ENCODE assay signal across 31 cellular contexts in genomic region chr13:49874430-49874829, GRCh38.
"Had no signal": no experiment of that assay in that cellular context is flagged by ENCODE, and none has a peak within 500 bp of the region (broad histone marks: within the 10 kb centered on the region; RNA-seq: fewer than 3 reads in every experiment).

No MANE protein-coding gene starts in this region.

- H3K4me1 Mint-ChIP-seq: activated CD4-positive, alpha-beta T cell treated with anti-CD3 and anti-CD28 coated beads for 36 hours; activated CD4-positive, alpha-beta T cell treated with anti-CD3 and anti-CD28 coated beads, Interleukin-2, amount 10 ng/mL, durations not matched to agents 24 days and 14 days; activated CD8-positive, alpha-beta memory T cell treated with anti-CD3 and anti-CD28 coated beads, Interleukin-2, amount 10 ng/mL, durations not matched to agents 7 days and 5 days; activated naive CD8-positive, alpha-beta T cell treated with anti-CD3 and anti-CD28 coated beads, Interleukin-2, amount 50 U/mL, for 24 hours; activated T-helper 17 cell treated with anti-CD3 and anti-CD28 coated beads, Interleukin-2, amount 50 U/mL, for 72 hours; central memory CD8-positive, alpha-beta T cell; endodermal cell; T-helper 17 cell had no signal

- H3K9me3 Mint-ChIP-seq: central memory CD8-positive, alpha-beta T cell had no signal

- H3K27ac Mint-ChIP-seq: activated CD4-positive, alpha-beta memory T cell treated with anti-CD3 and anti-CD28 coated beads for 36 hours; activated CD4-positive, alpha-beta T cell treated with anti-CD3 and anti-CD28 coated beads for 36 hours; activated CD4-positive, alpha-beta T cell treated with anti-CD3 and anti-CD28 coated beads, Interleukin-2, amount 10 ng/mL, durations not matched to agents 24 days and 14 days; activated CD8-positive, alpha-beta memory T cell treated with anti-CD3 and anti-CD28 coated beads, Interleukin-2, amount 10 ng/mL, durations not matched to agents 7 days and 5 days; activated CD8-positive, alpha-beta T cell treated with anti-CD3 and anti-CD28 coated beads, Interleukin-2, amount 10 ng/mL, durations not matched to agents 7 days and 5 days; activated naive CD8-positive, alpha-beta T cell; activated naive CD8-positive, alpha-beta T cell treated with anti-CD3 and anti-CD28 coated beads, Interleukin-2, amount 50 U/mL, for 24 hours; activated T-helper 17 cell treated with anti-CD3 and anti-CD28 coated beads, Interleukin-2, amount 50 U/mL, for 72 hours; dendritic cell treated with granulocyte-macrophage colony-stimulating factor and Interleukin-4, amounts not matched to agents 40 ng/mL and 50 ng/mL, for 4 days; endodermal cell; T-helper 17 cell; T-helper 2 cell treated with Interferon-gamma antibody and Interleukin-4, amounts not matched to agents 5 μg/mL and 100 μg/mL, for 36 hours had no signal

- H3K27me3 Mint-ChIP-seq: activated CD4-positive, alpha-beta T cell treated with anti-CD3 and anti-CD28 coated beads for 36 hours; activated CD4-positive, alpha-beta T cell treated with anti-CD3 and anti-CD28 coated beads, Interleukin-2, amount 10 ng/mL, durations not matched to agents 24 days and 14 days; activated CD8-positive, alpha-beta memory T cell treated with anti-CD3 and anti-CD28 coated beads, Interleukin-2, amount 10 ng/mL, durations not matched to agents 7 days and 5 days; central memory CD8-positive, alpha-beta T cell; dendritic cell treated with granulocyte-macrophage colony-stimulating factor and Interleukin-4, amounts not matched to agents 40 ng/mL and 50 ng/mL, for 4 days; T-helper 17 cell had no signal

- FAIRE-seq: astrocyte, bronchial epithelial cell had no signal

- H3K4me3 Mint-ChIP-seq: activated CD4-positive, alpha-beta memory T cell treated with anti-CD3 and anti-CD28 coated beads for 36 hours; activated CD4-positive, alpha-beta T cell treated with anti-CD3 and anti-CD28 coated beads for 36 hours; activated CD4-positive, alpha-beta T cell treated with anti-CD3 and anti-CD28 coated beads, Interleukin-2, amount 10 ng/mL, durations not matched to agents 24 days and 14 days; activated CD8-positive, alpha-beta memory T cell treated with anti-CD3 and anti-CD28 coated beads, Interleukin-2, amount 10 ng/mL, durations not matched to agents 7 days and 5 days; activated CD8-positive, alpha-beta T cell treated with anti-CD3 and anti-CD28 coated beads, Interleukin-2, amount 10 ng/mL, durations not matched to agents 7 days and 5 days; activated naive CD8-positive, alpha-beta T cell; activated naive CD8-positive, alpha-beta T cell treated with anti-CD3 and anti-CD28 coated beads, Interleukin-2, amount 50 U/mL, for 24 hours; activated T-cell treated with anti-CD3 and anti-CD28 coated beads, Interleukin-2, amount 50 U/mL, for 4 hours; activated T-helper 17 cell treated with anti-CD3 and anti-CD28 coated beads, Interleukin-2, amount 50 U/mL, for 72 hours; central memory CD8-positive, alpha-beta T cell; dendritic cell treated with granulocyte-macrophage colony-stimulating factor and Interleukin-4, amounts not matched to agents 40 ng/mL and 50 ng/mL, for 4 days; endodermal cell; T-helper 17 cell; T-helper 2 cell treated with Interferon-gamma antibody and Interleukin-4, amounts not matched to agents 5 μg/mL and 100 μg/mL, for 36 hours had no signal

- DNase-seq: activated CD4-positive, alpha-beta memory T cell treated with anti-CD3 and anti-CD28 coated beads for 36 hours; activated CD4-positive, alpha-beta T cell treated with anti-CD3 and anti-CD28 coated beads for 36 hours; activated CD4-positive, alpha-beta T cell treated with anti-CD3 and anti-CD28 coated beads, Interleukin-2, amount 10 ng/mL, durations not matched to agents 24 days and 14 days; activated CD4-positive, CD25-positive, alpha-beta regulatory T cell; activated CD4-positive, CD25-positive, alpha-beta regulatory T cell treated with anti-CD3 and anti-CD28 coated beads, Interleukin-2, amount 50 U/mL, for 72 hours; activated CD8-positive, alpha-beta memory T cell treated with anti-CD3 and anti-CD28 coated beads, Interleukin-2, amount 10 ng/mL, durations not matched to agents 7 days and 5 days; activated CD8-positive, alpha-beta memory T cell treated with anti-CD3 and anti-CD28 coated beads, Interleukin-2, amount 50 U/mL, for 48 hours; activated CD8-positive, alpha-beta T cell treated with anti-CD3 and anti-CD28 coated beads, Interleukin-2, amount 10 ng/mL, durations not matched to agents 7 days and 5 days; activated effector memory CD4-positive, alpha-beta T cell treated with Interleukin-2 at 50 U/mL for 16 hours; activated gamma-delta T cell treated with Interleukin-2 at 50 U/mL for 16 hours; activated naive CD4-positive, alpha-beta T cell treated with anti-CD3 and anti-CD28 coated beads, Interleukin-2, amount 50 U/mL, for 16 hours; activated naive CD4-positive, alpha-beta T cell treated with Interleukin-2 at 50 U/mL for 16 hours; activated naive CD8-positive, alpha-beta T cell treated with anti-CD3 and anti-CD28 coated beads, Interleukin-2, amount 50 U/mL, for 24 hours; activated T-cell treated with anti-CD3 and anti-CD28 coated beads, Interleukin-2, amount 50 U/mL, for 4 hours; adrenal gland; brain microvascular endothelial cell; dorsolateral prefrontal cortex; effector memory CD4-positive, alpha-beta T cell; endodermal cell; erythroblast; foreskin melanocyte; heart right ventricle; T-helper 17 cell; T1000 had no signal
